1 cellular context compared by ENCODE assay signal in the genomic region with DNA sequence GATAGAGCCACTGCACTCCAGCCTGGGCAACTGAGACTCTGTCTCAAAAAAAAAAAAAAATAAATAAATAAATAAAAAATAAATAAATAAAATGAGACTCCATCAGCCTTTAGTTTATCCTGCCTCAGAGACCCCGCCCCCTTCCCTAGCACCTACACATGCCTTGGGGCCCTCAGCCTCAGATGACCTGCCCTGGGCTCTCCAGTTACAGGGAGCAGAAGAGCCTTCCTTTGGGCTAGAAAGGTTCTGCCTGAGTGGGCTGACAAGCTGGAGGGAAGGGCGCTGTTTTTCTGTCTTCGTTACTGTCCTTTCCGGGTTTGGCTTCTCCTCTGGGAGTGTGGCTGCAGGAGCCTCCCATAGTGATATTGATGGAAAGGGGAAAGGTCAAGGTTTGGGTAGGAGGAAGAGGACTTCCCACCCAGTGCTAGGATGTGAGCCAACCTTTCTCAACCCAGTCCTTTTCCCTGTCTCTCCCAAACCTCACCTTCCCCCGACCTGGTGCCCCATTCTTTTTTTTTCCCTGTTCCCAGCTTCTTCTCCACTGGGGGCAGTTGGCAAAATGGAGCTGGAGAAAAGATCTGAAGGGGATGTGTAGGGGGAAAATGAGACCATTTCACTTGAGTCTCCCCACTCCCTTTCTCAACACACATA.
TF ChIP-seq lines count a peak whose summit lies in the region.

No MANE protein-coding gene starts in this region.

TF ChIP-seq in endothelial cell of umbilical vein, 7 proteins besides CTCF, POLR2A, EP300 and RAD21:
- TF ChIP-seq EZH2 (IDR thresholded peaks at IDR 0.05; ENCODE audit: borderline replicate concordance, low read depth, low read length, severe bottlenecking) (no peak), POLR2AphosphoS5 (IDR thresholded peaks at IDR 0.05; ENCODE audit: insufficient read depth, low read depth, low read length) (no peak), MYC (IDR thresholded peaks at IDR 0.05; ENCODE audit: low read depth, low read length) (no peak), MAX (IDR thresholded peaks at IDR 0.05; ENCODE audit: insufficient read depth, insufficient read length) (no peak), JUN (IDR thresholded peaks at IDR 0.05; ENCODE audit: borderline replicate concordance, insufficient read depth, insufficient read length, low read depth) (no peak), FOS (IDR thresholded peaks at IDR 0.05; ENCODE audit: borderline replicate concordance, insufficient read depth, low read length) (no peak), GATA2 (IDR thresholded peaks at IDR 0.05; ENCODE audit: insufficient read depth, insufficient read length, low read depth, low read length) (no peak)
